22 cellular contexts compared by ENCODE assay signal in genomic region chr7:73872056-73872908, GRCh38. TPM values are rescaled to one million over a fixed set of nuclear protein-coding genes. Genes with fewer than 3 reads are reported as not detected.
"Had no signal": no experiment of that assay in that cellular context is flagged by ENCODE, and none has a peak within 500 bp of the region (broad histone marks: within the 10 kb centered on the region; RNA-seq: fewer than 3 reads in every experiment).

No MANE protein-coding gene starts in this region.

- H3K4me1 Mint-ChIP-seq: activated CD4-positive, alpha-beta T cell treated with anti-CD3 and anti-CD28 coated beads for 36 hours; activated CD8-positive, alpha-beta memory T cell treated with anti-CD3 and anti-CD28 coated beads, Interleukin-2, amount 10 ng/mL, durations not matched to agents 7 days and 5 days; activated naive CD8-positive, alpha-beta T cell treated with anti-CD3 and anti-CD28 coated beads, Interleukin-2, amount 50 U/mL, for 24 hours; immature natural killer cell had no signal

- H3K36me3 ChIP-seq: WERI-Rb-1 had no signal

- DNase-seq: activated CD4-positive, alpha-beta memory T cell treated with anti-CD3 and anti-CD28 coated beads for 36 hours; activated CD4-positive, alpha-beta T cell treated with anti-CD3 and anti-CD28 coated beads for 36 hours; activated CD8-positive, alpha-beta memory T cell treated with anti-CD3 and anti-CD28 coated beads, Interleukin-2, amount 10 ng/mL, durations not matched to agents 7 days and 5 days; activated naive CD4-positive, alpha-beta T cell treated with anti-CD3 and anti-CD28 coated beads for 36 hours; activated naive CD8-positive, alpha-beta T cell treated with anti-CD3 and anti-CD28 coated beads, Interleukin-2, amount 50 U/mL, for 24 hours; activated T-cell treated with anti-CD3 and anti-CD28 coated beads, Interleukin-2, amount 50 U/mL, for 1 hour; central memory CD4-positive, alpha-beta T cell; cortex of kidney; effector CD8-positive, alpha-beta T cell; foreskin keratinocyte; glutamatergic neuron; immature natural killer cell; stimulated activated CD4-positive, alpha-beta T cell treated with anti-CD3 and anti-CD28 coated beads, Interleukin-15, amount 100 ng/mL, for 24 hours; stimulated activated CD4-positive, alpha-beta T cell treated with anti-CD3 and anti-CD28 coated beads, Interleukin-4, amount 100 ng/mL, for 1 hour; stimulated activated naive CD8-positive, alpha-beta T cell treated with anti-CD3 and anti-CD28 coated beads, Interleukin-15, Interleukin-2, amounts not matched to agents 100 U/mL and 50 U/mL, for 24 hours; WERI-Rb-1 had no signal

- H3K27ac Mint-ChIP-seq: activated CD4-positive, alpha-beta memory T cell treated with anti-CD3 and anti-CD28 coated beads for 36 hours; activated CD4-positive, alpha-beta T cell treated with anti-CD3 and anti-CD28 coated beads for 36 hours; activated CD8-positive, alpha-beta memory T cell treated with anti-CD3 and anti-CD28 coated beads, Interleukin-2, amount 10 ng/mL, durations not matched to agents 7 days and 5 days; activated naive CD4-positive, alpha-beta T cell treated with anti-CD3 and anti-CD28 coated beads for 36 hours; activated naive CD8-positive, alpha-beta T cell treated with anti-CD3 and anti-CD28 coated beads, Interleukin-2, amount 50 U/mL, for 24 hours; activated T-helper 2 cell treated with anti-CD3 and anti-CD28 coated beads, Interferon-gamma antibody, Interleukin-2, Interleukin-4, amounts not matched to agents 10 μg/mL and 5 μg/mL and 100 μg/mL, durations not matched to agents 14 hours and 24 hours and 36 hours; immature natural killer cell; T-helper 1 cell treated with Interleukin-12 subunit alpha and Interleukin-12 subunit beta and Interleukin-4 antibody, amounts not matched to agents 30 μg/mL and 1 μg/mL, for 36 hours; type B pancreatic cell had no signal

- H3K9me3 Mint-ChIP-seq: activated CD4-positive, alpha-beta memory T cell treated with anti-CD3 and anti-CD28 coated beads for 36 hours; activated naive CD4-positive, alpha-beta T cell treated with anti-CD3 and anti-CD28 coated beads for 36 hours; activated naive CD8-positive, alpha-beta T cell treated with anti-CD3 and anti-CD28 coated beads, Interleukin-2, amount 50 U/mL, for 24 hours; activated T-helper 2 cell treated with anti-CD3 and anti-CD28 coated beads, Interferon-gamma antibody, Interleukin-2, Interleukin-4, amounts not matched to agents 10 μg/mL and 5 μg/mL and 100 μg/mL, durations not matched to agents 14 hours and 24 hours and 36 hours; immature natural killer cell; T-helper 1 cell treated with Interleukin-12 subunit alpha and Interleukin-12 subunit beta and Interleukin-4 antibody, amounts not matched to agents 30 μg/mL and 1 μg/mL, for 36 hours; type B pancreatic cell had no signal

- H3K4me3 ChIP-seq: lung, skin epidermis had no signal

- H3K27me3 Mint-ChIP-seq: activated CD4-positive, alpha-beta memory T cell treated with anti-CD3 and anti-CD28 coated beads for 36 hours; activated CD4-positive, alpha-beta T cell treated with anti-CD3 and anti-CD28 coated beads for 36 hours; activated CD8-positive, alpha-beta memory T cell treated with anti-CD3 and anti-CD28 coated beads, Interleukin-2, amount 10 ng/mL, durations not matched to agents 7 days and 5 days; activated naive CD8-positive, alpha-beta T cell treated with anti-CD3 and anti-CD28 coated beads, Interleukin-2, amount 50 U/mL, for 24 hours; type B pancreatic cell had no signal

- ATAC-seq: activated CD4-positive, alpha-beta T cell treated with anti-CD3 and anti-CD28 coated beads for 36 hours; activated CD8-positive, alpha-beta memory T cell treated with anti-CD3 and anti-CD28 coated beads, Interleukin-2, amount 10 ng/mL, durations not matched to agents 7 days and 5 days; foreskin keratinocyte; stimulated activated naive CD8-positive, alpha-beta T cell treated with anti-CD3 and anti-CD28 coated beads, Interleukin-15, Interleukin-2, amounts not matched to agents 100 U/mL and 50 U/mL, for 24 hours had no signal

- H3K27ac ChIP-seq: foreskin keratinocyte, WERI-Rb-1 had no signal

- H3K4me1 ChIP-seq: foreskin keratinocyte had no signal

- H3K4me3 Mint-ChIP-seq: activated CD4-positive, alpha-beta memory T cell treated with anti-CD3 and anti-CD28 coated beads for 36 hours; activated CD4-positive, alpha-beta T cell treated with anti-CD3 and anti-CD28 coated beads for 36 hours; activated CD8-positive, alpha-beta memory T cell treated with anti-CD3 and anti-CD28 coated beads, Interleukin-2, amount 10 ng/mL, durations not matched to agents 7 days and 5 days; activated naive CD4-positive, alpha-beta T cell treated with anti-CD3 and anti-CD28 coated beads for 36 hours; activated naive CD8-positive, alpha-beta T cell treated with anti-CD3 and anti-CD28 coated beads, Interleukin-2, amount 50 U/mL, for 24 hours; immature natural killer cell; T-helper 1 cell treated with Interleukin-12 subunit alpha and Interleukin-12 subunit beta and Interleukin-4 antibody, amounts not matched to agents 30 μg/mL and 1 μg/mL, for 36 hours; type B pancreatic cell had no signal

- FAIRE-seq: endothelial cell of umbilical vein had no signal

- H3K36me3 Mint-ChIP-seq: activated CD4-positive, alpha-beta memory T cell treated with anti-CD3 and anti-CD28 coated beads for 36 hours; activated CD8-positive, alpha-beta memory T cell treated with anti-CD3 and anti-CD28 coated beads, Interleukin-2, amount 10 ng/mL, durations not matched to agents 7 days and 5 days; immature natural killer cell; type B pancreatic cell had no signal

RNA-seq across cellular contexts. Expression of gene TMEM270, which starts 11.3 kb away (rescaled TPM):
- total RNA-seq: activated CD4-positive, alpha-beta memory T cell treated with anti-CD3 and anti-CD28 coated beads for 36 hours; activated CD4-positive, alpha-beta T cell treated with anti-CD3 and anti-CD28 coated beads for 36 hours; activated CD8-positive, alpha-beta memory T cell treated with anti-CD3 and anti-CD28 coated beads, Interleukin-2, amount 10 ng/mL, durations not matched to agents 7 days and 5 days; activated naive CD4-positive, alpha-beta T cell treated with anti-CD3 and anti-CD28 coated beads for 36 hours; activated T-helper 2 cell treated with anti-CD3 and anti-CD28 coated beads, Interferon-gamma antibody, Interleukin-2, Interleukin-4, amounts not matched to agents 10 μg/mL and 5 μg/mL and 100 μg/mL, durations not matched to agents 14 hours and 24 hours and 36 hours; endothelial cell of umbilical vein; foreskin keratinocyte had no signal
- polyA plus RNA-seq: endothelial cell of umbilical vein, foreskin keratinocyte, immature natural killer cell had no signal

RNA-seq across cellular contexts. Expression of gene CLDN4, which starts 41.5 kb away (rescaled TPM):
- total RNA-seq: activated T-helper 2 cell treated with anti-CD3 and anti-CD28 coated beads, Interferon-gamma antibody, Interleukin-2, Interleukin-4, amounts not matched to agents 10 μg/mL and 5 μg/mL and 100 μg/mL, durations not matched to agents 14 hours and 24 hours and 36 hours had no signal
- polyA plus RNA-seq: immature natural killer cell had no signal
